ENCODE assay signal across 26 cellular contexts in genomic region chr11:16047073-16047472, GRCh38.
"Had no signal": no experiment of that assay in that cellular context is flagged by ENCODE, and none has a peak within 500 bp of the region (broad histone marks: within the 10 kb centered on the region; RNA-seq: fewer than 3 reads in every experiment).

No MANE protein-coding gene starts in this region.

- H3K4me3 ChIP-seq: ascending aorta, cardiac muscle cell, colonic mucosa, psoas muscle, sigmoid colon, thoracic aorta had no signal

- H3K27me3 ChIP-seq: ascending aorta, cardiac muscle cell, colonic mucosa, sigmoid colon had no signal

- H3K4me1 ChIP-seq: ascending aorta, colonic mucosa, parathyroid adenoma, psoas muscle, sigmoid colon had no signal

- ATAC-seq: activated CD4-positive, alpha-beta T cell treated with anti-CD3 and anti-CD28 coated beads for 36 hours; left colon; naive thymus-derived CD8-positive, alpha-beta T cell; psoas muscle; stimulated activated effector memory CD8-positive, alpha-beta T cell treated with anti-CD3 and anti-CD28 coated beads, Interleukin-12 subunit alpha, Interleukin-12 subunit beta, amount 100 ng/mL, for 72 hours had no signal

- H3K9me3 ChIP-seq: ascending aorta, colonic mucosa, psoas muscle, sigmoid colon, thoracic aorta had no signal

- DNase-seq: activated CD4-positive, alpha-beta T cell treated with anti-CD3 and anti-CD28 coated beads for 36 hours; activated CD4-positive, CD25-positive, alpha-beta regulatory T cell; activated effector memory CD4-positive, alpha-beta T cell treated with Interleukin-2 at 50 U/mL for 16 hours; activated naive CD4-positive, alpha-beta T cell treated with Interleukin-2 at 50 U/mL for 16 hours; cerebellar nuclear complex; colonic mucosa; effector CD8-positive, alpha-beta T cell; foreskin fibroblast; hypothalamus; immature natural killer cell; kidney; left colon; naive thymus-derived CD8-positive, alpha-beta T cell; occipital lobe; psoas muscle; sigmoid colon; small intestine; stimulated activated CD4-positive, alpha-beta T cell treated with anti-CD3 and anti-CD28 coated beads, Interleukin-4, amount 100 ng/mL, for 24 hours; T-helper 2 cell; trophoblast cell had no signal

- H3K27ac ChIP-seq: ascending aorta, cardiac muscle cell, colonic mucosa, parathyroid adenoma, psoas muscle, sigmoid colon, thoracic aorta had no signal

- H3K36me3 ChIP-seq: ascending aorta, cardiac muscle cell, colonic mucosa, sigmoid colon, thoracic aorta had no signal

- H2AFZ ChIP-seq: parathyroid adenoma had no signal

- H3K9ac ChIP-seq: parathyroid adenoma had no signal

- FAIRE-seq: kidney, small intestine, urothelium cell line had no signal

- H3K79me2 ChIP-seq: parathyroid adenoma had no signal
